Comparison of ENCODE assay signal across 1 cellular context in genomic region chr2:121483021-121483420, GRCh38.
TF ChIP-seq lines count a peak whose summit lies in the region.

No MANE protein-coding gene starts in this region.

TF ChIP-seq in IMR-90, 13 proteins besides CTCF, POLR2A, EP300 and RAD21 (continued from another document):
- TF ChIP-seq USF2 (IDR thresholded peaks at IDR 0.05; ENCODE audit: low read depth, low read length): no peak
- no peak for TF ChIP-seq MXI1 (IDR thresholded peaks at IDR 0.05; ENCODE audit: borderline replicate concordance, low read depth, low read length)
- no peak for TF ChIP-seq MAZ (IDR thresholded peaks at IDR 0.05; ENCODE audit: borderline replicate concordance, low read depth, low read length)
- TF ChIP-seq RFX5 (IDR thresholded peaks at IDR 0.05; ENCODE audit: low read depth, low read length): no peak
- TF ChIP-seq BHLHE40 (IDR thresholded peaks at IDR 0.05; ENCODE audit: low read depth, low read length): no peak
- no peak for TF ChIP-seq ELK1 (IDR thresholded peaks at IDR 0.05; ENCODE audit: borderline replicate concordance, low read depth, low read length)
- no peak for TF ChIP-seq NFE2L2 (IDR thresholded peaks at IDR 0.05; ENCODE audit: low read depth, low read length)
